Comparison of ENCODE assay signal across 1 cellular context in the genomic region with DNA sequence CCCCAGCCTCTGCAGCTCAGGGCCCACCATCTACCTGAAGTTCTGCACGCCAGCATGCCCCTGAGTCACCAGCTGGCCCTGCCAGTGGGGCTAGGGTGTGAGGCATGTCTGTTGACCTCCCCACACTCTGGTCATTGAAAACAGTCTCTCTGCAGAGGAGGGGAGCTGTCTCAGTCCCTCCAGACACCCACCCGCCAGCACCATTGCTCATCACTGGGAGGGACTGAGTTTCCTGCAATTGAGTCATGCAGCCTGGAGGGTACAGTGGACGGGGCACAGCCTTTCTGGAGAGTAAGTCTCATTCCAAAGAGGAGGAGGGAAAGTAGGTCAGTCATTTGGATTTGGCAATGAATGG.
TF ChIP-seq lines count a peak whose summit lies in the region.

No MANE protein-coding gene starts in this region.

TF ChIP-seq in IMR-90, 13 proteins besides CTCF, POLR2A, EP300 and RAD21 (continued from another document):
- no peak for TF ChIP-seq ELK1 (IDR thresholded peaks at IDR 0.05; ENCODE audit: borderline replicate concordance, low read depth, low read length)
- TF ChIP-seq MAZ (IDR thresholded peaks at IDR 0.05; ENCODE audit: borderline replicate concordance, low read depth, low read length) = peak; percentile 53; the same call in 1 of the 2 replicates
